ENCODE assay signal across 15 cellular contexts in genomic region chr19:15404780-15405211, GRCh38. TPM values are rescaled to one million over a fixed set of nuclear protein-coding genes. Genes with fewer than 3 reads are reported as not detected.
A peak's percentile ranks its signal among the peaks of the same experiment; 100 is the strongest.
DNase-seq lines count a peak whose midpoint lies in the region; ATAC-seq and TF ChIP-seq lines count a peak whose summit lies in the region.
"Had no signal": no experiment of that assay in that cellular context is flagged by ENCODE, and none has a peak within 500 bp of the region (broad histone marks: within the 10 kb centered on the region; RNA-seq: fewer than 3 reads in every experiment).

No MANE protein-coding gene starts in this region.

- TF ChIP-seq CTCF in WTC11 (IDR thresholded peaks at IDR 0.05) = no peak
- TF ChIP-seq CTCF in esophagus squamous epithelium (IDR thresholded peaks at IDR 0.05) = no peak
- TF ChIP-seq CTCF in brain microvascular endothelial cell (IDR thresholded peaks at IDR 0.05; ENCODE audit: low read depth, low read length, missing control alignments) = no peak
- TF ChIP-seq CTCF in breast epithelium (IDR thresholded peaks at IDR 0.05) = no peak

- no peak for DNase-seq in CD4-positive, alpha-beta memory T cell
- no peak for DNase-seq in WTC11 (ENCODE audit: low spot score)
- no peak for DNase-seq in esophagus squamous epithelium (lab: John Stamatoyannopoulos, UW)
- peak; percentile 83 for DNase-seq in renal cortical epithelial cell (ENCODE audit: low read depth)
- no peak for DNase-seq in NCI-H226
- DNase-seq in brain microvascular endothelial cell = no peak
- no peak for DNase-seq in breast epithelium (ENCODE audit: low spot score in 2 of 2)
- no peak for DNase-seq in stimulated activated CD4-positive, alpha-beta T cell treated with anti-CD3 and anti-CD28 coated beads, Interleukin-2, amount 100 ng/mL, for 48 hours
- DNase-seq: activated CD4-positive, alpha-beta T cell treated with anti-CD3 and anti-CD28 coated beads, Interleukin-2, amount 50 U/mL, for 4 hours; body of pancreas; MG63; NCI-H774; stimulated activated CD8-positive, alpha-beta memory T cell treated with anti-CD3 and anti-CD28 coated beads, Interleukin-4, amount 100 ng/mL, for 48 hours had no signal

- TF ChIP-seq POLR2A in esophagus squamous epithelium (IDR thresholded peaks at IDR 0.05) = no peak
- no peak for TF ChIP-seq POLR2A in breast epithelium (IDR thresholded peaks at IDR 0.05)

- H3K27me3 Mint-ChIP-seq in CD4-positive, alpha-beta memory T cell = no peaks in the 10 kb centered on the region
- H3K27me3 Mint-ChIP-seq in WTC11 (ENCODE audit: low read depth) = no peaks in the 10 kb centered on the region

- peak overlapping the region in 6 of 7 donors; percentile 36 to 84 (median 46) for H3K27ac Mint-ChIP-seq in CD4-positive, alpha-beta memory T cell
- H3K27ac Mint-ChIP-seq in WTC11 = peak overlapping the region; percentile 80

- 46 to 64% methylated on average over 2 to 3 of the region's 3 CpGs for WGBS in esophagus squamous epithelium, 2 donors

- no peak overlapping the region for H3K27ac ChIP-seq in CD4-positive, alpha-beta memory T cell (ENCODE audit: low read depth, low read length)
- H3K27ac ChIP-seq in esophagus squamous epithelium = peak overlapping the region in 3 of 4 donors; percentile 70 to 80 (median 77)
- no peak overlapping the region for H3K27ac ChIP-seq in brain microvascular endothelial cell
- H3K27ac ChIP-seq in breast epithelium = no peak overlapping the region
- H3K27ac ChIP-seq: body of pancreas had no signal

- H3K36me3 Mint-ChIP-seq in CD4-positive, alpha-beta memory T cell = peaks cover 24 to 64% of the 10 kb centered on the region in 2 donors
- peaks cover 37% of the 10 kb centered on the region for H3K36me3 Mint-ChIP-seq in WTC11

- H3K4me3 ChIP-seq in CD4-positive, alpha-beta memory T cell (ENCODE audit: low read length in 2 of 2) = no peak overlapping the region
- no peak overlapping the region for H3K4me3 ChIP-seq in esophagus squamous epithelium
- no peak overlapping the region for H3K4me3 ChIP-seq in brain microvascular endothelial cell (ENCODE audit: low read depth, low read length)
- H3K4me3 ChIP-seq in breast epithelium = no peak overlapping the region
- H3K4me3 ChIP-seq: body of pancreas, MG63, skin epidermis had no signal

- H3K4me1 Mint-ChIP-seq in CD4-positive, alpha-beta memory T cell = peaks cover 20 to 57% (median 37%) of the 10 kb centered on the region in 4 donors
- H3K4me1 Mint-ChIP-seq in WTC11 = peaks cover 3% of the 10 kb centered on the region; the same call in 1 of the 2 replicates

- H3K4me1 ChIP-seq in CD4-positive, alpha-beta memory T cell (ENCODE audit: insufficient read depth, low read length) = peaks cover 7% of the 10 kb centered on the region
- H3K4me1 ChIP-seq in esophagus squamous epithelium (peaks cover 0 to 85% (median 27%) of the 10 kb centered on the region in 3 donors), breast epithelium (no peaks in the 10 kb centered on the region)

- H3K36me3 ChIP-seq in CD4-positive, alpha-beta memory T cell (ENCODE audit: insufficient read depth, low read length) = peaks cover 53% of the 10 kb centered on the region
- H3K36me3 ChIP-seq in esophagus squamous epithelium (peaks cover 21 to 99% (median 29%) of the 10 kb centered on the region in 3 donors), brain microvascular endothelial cell (replicated peaks) (peaks cover 39% of the 10 kb centered on the region), breast epithelium (peaks cover 3% of the 10 kb centered on the region)

- intact Hi-C loops in CD4-positive, alpha-beta memory T cell (cut with micrococcal nuclease) = no loop called here
- intact Hi-C loops in esophagus squamous epithelium (cut with DNase I) = no loop called here
- intact Hi-C loops in breast epithelium (cut with DNase I; ENCODE audit: low total_unique reads) = no loop called here

- CTCF ChIA-PET in CD4-positive, alpha-beta memory T cell (lab: Charles Lee; ENCODE audit: partially characterized antibody) = interaction anchor here (0.5 kb wide), 1 partner anchor 9 kb away, joined by 4 read pairs; no protein-coding TSS in a partner anchor
- CTCF ChIA-PET in WTC11 (lab: Charles Lee) = interaction anchor here (0.6 to 1.1 kb wide), 2 partner anchors 14 to 168 kb away, joined by 3 read pairs; partner anchors contain the start of gene AKAP8L

- no peak for ATAC-seq in WTC11
- ATAC-seq: body of pancreas had no signal

- peaks cover 0 to 2% (median 0%) of the 10 kb centered on the region in 8 donors for H3K9me3 Mint-ChIP-seq in CD4-positive, alpha-beta memory T cell
- no peaks in the 10 kb centered on the region for H3K9me3 Mint-ChIP-seq in WTC11

- H3K9me3 ChIP-seq in CD4-positive, alpha-beta memory T cell (ENCODE audit: control insufficient read depth in 1 of 2, low read length in 2 of 2) = no peaks in the 10 kb centered on the region
- H3K9me3 ChIP-seq in esophagus squamous epithelium = no peaks in the 10 kb centered on the region
- H3K9me3 ChIP-seq in breast epithelium = no peaks in the 10 kb centered on the region
- H3K9me3 ChIP-seq: body of pancreas, MG63 had no signal

- H3K4me3 Mint-ChIP-seq in CD4-positive, alpha-beta memory T cell = peak overlapping the region in 1 of 8 donors; percentile 11
- H3K4me3 Mint-ChIP-seq in WTC11 = no peak overlapping the region

- H3K27me3 ChIP-seq in CD4-positive, alpha-beta memory T cell (ENCODE audit: insufficient read depth, low read length) = no peaks in the 10 kb centered on the region
- H3K27me3 ChIP-seq in esophagus squamous epithelium (no peaks in the 10 kb centered on the region), brain microvascular endothelial cell (replicated peaks) (no peaks in the 10 kb centered on the region), breast epithelium (no peaks in the 10 kb centered on the region)
- H3K27me3 ChIP-seq: body of pancreas, MG63 had no signal

- in situ Hi-C loops in brain microvascular endothelial cell (cut with HindIII; ENCODE audit: low pct_ligation_motif_present, low sequenced_read_pairs) = no loop called here

- POLR2A ChIA-PET in CD4-positive, alpha-beta memory T cell (lab: Charles Lee; ENCODE audit: partially characterized antibody) = interaction anchor here (0.9 kb wide), 1 partner anchor 151 kb away, joined by 3 read pairs; no protein-coding TSS in a partner anchor
- POLR2A ChIA-PET in WTC11 (lab: Charles Lee) = no interaction called here

TF ChIP-seq in WTC11, 78 proteins besides CTCF, POLR2A, EP300 and RAD21 (continues in another document):
- TF ChIP-seq FOXJ3 (CRISPR knock-in tag; IDR thresholded peaks at IDR 0.05; ENCODE audit: borderline replicate concordance) (no peak), PRRX2 (CRISPR knock-in tag; IDR thresholded peaks at IDR 0.05) (no peak), ETV6 (CRISPR knock-in tag; IDR thresholded peaks at IDR 0.05) (no peak), PREB (CRISPR knock-in tag; IDR thresholded peaks at IDR 0.05; ENCODE audit: borderline replicate concordance) (no peak), STAT6 (CRISPR knock-in tag; conservative IDR thresholded peaks at IDR 0.05; ENCODE audit: low read depth) (no peak)

RNA-seq across cellular contexts. Expression of gene AKAP8L, which starts 14.0 kb away (rescaled TPM):
- 100 to 1,000 TPM; 177 to 182 TPM for total RNA-seq in CD4-positive, alpha-beta memory T cell
- polyA plus RNA-seq in CD4-positive, alpha-beta memory T cell = 10 to 100 TPM; 31.4 to 61.4 TPM
- 184 to 231 TPM (median 184 TPM) in 3 replicates for total RNA-seq in WTC11 (2021)
- 10 to 100 TPM; 33.9 to 90.2 (median 63.4) TPM for total RNA-seq in esophagus squamous epithelium
- total RNA-seq in renal cortical epithelial cell = 42.4 and 80.6 TPM in 2 replicates
- 100 to 1,000 TPM in 2 of 3 donors, 10 to 100 TPM in 1; 77.6 to 141 (median 122) TPM for total RNA-seq in breast epithelium

RNA-seq across cellular contexts. Expression of gene AKAP8, which starts 25.2 kb away (rescaled TPM):
- 10 to 100 TPM; 69.9 to 71.5 TPM for total RNA-seq in CD4-positive, alpha-beta memory T cell
- 10 to 100 TPM; 10.8 to 23.6 TPM for polyA plus RNA-seq in CD4-positive, alpha-beta memory T cell
- total RNA-seq in WTC11 (2021) = 49.1 to 65.9 TPM (median 51.3 TPM) in 3 replicates
- total RNA-seq in esophagus squamous epithelium = 10 to 100 TPM; 17.4 to 32.4 (median 21.7) TPM
- total RNA-seq in renal cortical epithelial cell = 17.0 and 23.5 TPM in 2 replicates
- 10 to 100 TPM; 23.2 to 40.7 (median 33.4) TPM for total RNA-seq in breast epithelium

RNA-seq across cellular contexts. Expression of gene WIZ, which starts 45.0 kb away (rescaled TPM):
- 10 to 100 TPM; 28.7 to 30.0 TPM for total RNA-seq in CD4-positive, alpha-beta memory T cell
- polyA plus RNA-seq in CD4-positive, alpha-beta memory T cell = 1 to 10 TPM in 1 of 2 donors, under 1 TPM in 1; 0.03 to 2.5 TPM
- total RNA-seq in WTC11 (2021) (37.6 to 43.9 TPM (median 40.6 TPM) in 3 replicates), esophagus squamous epithelium (10 to 100 TPM; 17.2 to 36.5 (median 30.0) TPM), renal cortical epithelial cell (3.3 and 31.8 TPM in 2 replicates), breast epithelium (10 to 100 TPM; 17.6 to 51.1 (median 34.9) TPM)

RNA-seq across cellular contexts. Expression of gene RASAL3, which starts 59.5 kb away (rescaled TPM):
- 100 to 1,000 TPM; 229 to 238 TPM for total RNA-seq in CD4-positive, alpha-beta memory T cell
- polyA plus RNA-seq in CD4-positive, alpha-beta memory T cell = 100 to 1,000 TPM in 1 of 2 donors, 10 to 100 TPM in 1; 37.4 to 106 TPM
- 1.2 to 2.3 TPM (median 1.6 TPM) in 3 replicates for total RNA-seq in WTC11 (2021)
- 1 to 10 TPM; 2.2 to 5.7 (median 2.9) TPM for total RNA-seq in esophagus squamous epithelium
- 0.17 and 2.9 TPM in 2 replicates for total RNA-seq in renal cortical epithelial cell
- 1 to 10 TPM; 1.8 to 5.9 (median 3.4) TPM for total RNA-seq in breast epithelium
- total RNA-seq: fibroblast of villous mesenchyme had no signal

Comparison
In these comparisons a context has a peak if more than half of its experiments do, and no peak if none do; other contexts are left out.
1. H3K27ac ChIP-seq: peak in esophagus squamous epithelium (3 of 4); none in CD4-positive, alpha-beta memory T cell (single experiment), brain microvascular endothelial cell (single experiment) and breast epithelium (0 of 2).